ENCODE assay signal across 8 cellular contexts in the genomic region with DNA sequence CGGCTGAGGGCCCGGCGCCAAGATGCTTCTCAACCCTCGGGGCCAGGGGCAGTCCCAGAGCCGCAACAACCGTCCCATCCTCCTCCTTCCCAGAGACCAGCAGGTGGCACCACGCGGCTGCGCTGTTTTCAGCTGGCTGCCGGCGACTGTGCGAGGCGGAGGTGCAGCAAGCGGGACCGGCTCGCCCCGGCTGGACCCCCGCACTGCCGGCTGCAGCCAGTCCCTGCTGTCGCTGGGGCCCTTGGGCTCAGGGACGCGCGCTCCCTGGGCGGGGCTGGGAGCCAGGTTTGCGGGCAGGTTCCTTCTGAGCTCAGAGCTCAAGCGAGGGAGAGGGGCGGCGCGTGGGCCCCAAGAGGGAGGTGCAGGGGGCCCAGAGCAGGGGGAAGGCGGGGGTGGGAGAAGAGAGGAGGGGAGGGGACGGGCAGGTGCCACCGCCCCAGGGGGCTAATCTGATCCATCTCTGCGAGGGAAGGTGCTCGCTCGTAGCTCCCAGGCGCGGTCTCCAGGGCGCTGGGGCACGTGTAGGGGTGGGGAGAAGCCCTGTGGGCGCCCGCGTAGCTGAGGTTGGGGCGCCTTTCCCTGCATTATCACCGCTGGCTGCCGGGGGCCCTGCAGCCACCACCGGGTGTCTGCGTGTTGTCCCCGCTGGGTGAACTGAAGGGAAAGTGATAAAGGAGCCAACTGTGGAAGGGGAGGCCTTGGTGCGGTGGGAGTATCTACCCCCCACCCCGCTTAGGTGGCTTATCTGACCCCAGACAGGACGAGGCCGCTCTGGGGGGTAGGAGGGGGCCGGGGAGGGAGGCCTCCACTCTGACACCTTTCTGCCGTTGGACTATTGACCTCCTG. TPM values are rescaled to one million over a fixed set of nuclear protein-coding genes. Genes with fewer than 3 reads are reported as not detected.
A peak's percentile ranks its signal among the peaks of the same experiment; 100 is the strongest.
DNase-seq lines count a peak whose midpoint lies in the region; TF ChIP-seq lines count a peak whose summit lies in the region.

No MANE protein-coding gene starts in this region.

- peaks cover 77% of the 10 kb centered on the region for H3K36me3 Mint-ChIP-seq in MCF 10A (ENCODE audit: insufficient read depth, unreplicated experiment)

- H3K4me1 Mint-ChIP-seq in MCF 10A (ENCODE audit: insufficient read depth, unreplicated experiment) = no peaks in the 10 kb centered on the region

- no peak overlapping the region for H3K27ac Mint-ChIP-seq in MCF 10A (ENCODE audit: low read depth, unreplicated experiment)

- BruUV-seq in MCF 10A (replicated peaks; lab: Mats Ljungman, UMichigan) = no TSS peak

- no peak overlapping the region for H3K4me3 Mint-ChIP-seq in MCF 10A (ENCODE audit: unreplicated experiment)

- H3K9me3 Mint-ChIP-seq in MCF 10A (ENCODE audit: unreplicated experiment) = no peaks in the 10 kb centered on the region

- CTCF ChIA-PET in MCF 10A (lab: Yijun Ruan, JAX) = interaction anchor here (0.6 to 2.5 kb wide), 6 partner anchors 10 to 898 kb away, joined by 3 to 7 read pairs (median 3); no protein-coding TSS in a partner anchor

- POLR2A ChIA-PET in MCF 10A (lab: Yijun Ruan, JAX) = interaction anchor here (0.7 to 1.2 kb wide), 4 partner anchors 13 to 326 kb away, joined by 3 read pairs; no protein-coding TSS in a partner anchor

- TF ChIP-seq CTCF in WI38 (IDR thresholded peaks at IDR 0.05; ENCODE audit: low read depth, low read length) = peak; percentile 42; the same call in 1 of the 2 replicates
- peak; percentile 42 for TF ChIP-seq CTCF in MCF 10A (IDR thresholded peaks at IDR 0.05; ENCODE audit: unreplicated experiment)

- intact Hi-C loops in MCF 10A (cut with micrococcal nuclease) = no loop called here

- no peak overlapping the region for H3K4me3 ChIP-seq in WI38 (ENCODE audit: low read depth, low read length)

- peak; percentile 64 for DNase-seq in NCI-H748 (lab: John Stamatoyannopoulos, UW; ENCODE audit: unreplicated experiment)
- DNase-seq in NCI-H748 treated with DMSO at 0.1 percent for 48 hours (lab: John Stamatoyannopoulos, UW) = no peak
- peak; percentile 96 for DNase-seq in NCI-H1436 (lab: John Stamatoyannopoulos, UW)
- DNase-seq in MCF 10A (ENCODE audit: unreplicated experiment) = peak; percentile 58
- DNase-seq in inferior parietal cortex (ENCODE audit: extremely low spot score) = peak; percentile 72
- DNase-seq in stimulated activated CD4-positive, alpha-beta T cell treated with anti-CD3 and anti-CD28 coated beads, Interleukin-12 subunit alpha, Interleukin-12 subunit beta, amount 100 ng/mL, for 24 hours (ENCODE audit: low read depth in 2 of 2) = peak; percentile 63 to 74
- no peak for DNase-seq in NOMO-1 (lab: John Stamatoyannopoulos, UW; ENCODE audit: unreplicated experiment in 2 of 2)

- H3K27me3 Mint-ChIP-seq in MCF 10A (ENCODE audit: insufficient read depth, unreplicated experiment) = no peaks in the 10 kb centered on the region

RNA-seq across cellular contexts. Expression of a gene that starts 24.2 kb away (rescaled TPM):
- 1.0 and 1.7 TPM in 2 replicates for total RNA-seq in MCF 10A (2022)

RNA-seq across cellular contexts. Expression of a gene that starts 36.3 kb away (rescaled TPM):
- total RNA-seq in MCF 10A (2022) = 29.8 and 32.6 TPM in 2 replicates

Comparison
In these comparisons a context has a peak if more than half of its experiments do, and no peak if none do; other contexts are left out.
1. DNase-seq: peak in NCI-H748 (single experiment), NCI-H1436 (single experiment), MCF 10A (single experiment), inferior parietal cortex (single experiment) and stimulated activated CD4-positive, alpha-beta T cell treated with anti-CD3 and anti-CD28 coated beads, Interleukin-12 subunit alpha, Interleukin-12 subunit beta, amount 100 ng/mL, for 24 hours (2 of 2); none in NCI-H748 treated with DMSO at 0.1 percent for 48 hours (single experiment) and NOMO-1 (0 of 2).